Comparison of ENCODE assay signal across 8 cellular contexts in the genomic region with DNA sequence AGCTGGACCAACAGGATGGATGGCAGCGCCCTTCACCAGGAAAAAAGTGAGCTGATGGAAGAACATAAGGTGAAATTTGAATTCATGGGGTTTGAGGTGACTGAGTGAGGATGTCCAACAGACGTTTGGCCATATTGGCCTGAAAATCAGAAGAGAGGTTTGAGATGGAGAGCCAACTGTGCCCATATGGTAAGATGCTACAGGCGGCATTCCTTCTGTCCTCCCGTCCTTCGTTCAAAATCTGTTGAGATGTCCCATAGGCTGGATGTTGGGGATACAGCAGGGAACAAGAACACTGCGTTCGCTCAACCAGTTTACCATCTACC. TPM values are rescaled to one million over a fixed set of nuclear protein-coding genes. Genes with fewer than 3 reads are reported as not detected.
DNase-seq lines count a peak whose midpoint lies in the region; ATAC-seq and TF ChIP-seq lines count a peak whose summit lies in the region.

No MANE protein-coding gene starts in this region.

- H3K36me3 Mint-ChIP-seq in natural killer cell = peaks cover 2% of the 10 kb centered on the region

- peak overlapping the region; percentile 96 for H3K4me3 ChIP-seq in Karpas-422 (ENCODE audit: low read length)
- peak overlapping the region; percentile 90 for H3K4me3 ChIP-seq in duodenal mucosa (ENCODE audit: low read depth in 1 of 2, low read length in 2 of 2)

- peaks cover 21% of the 10 kb centered on the region for H3K4me1 ChIP-seq in Karpas-422 (ENCODE audit: low read length)
- peaks cover 14 to 18% of the 10 kb centered on the region in 2 donors for H3K4me1 ChIP-seq in duodenal mucosa (ENCODE audit: control insufficient read depth in 1 of 2, insufficient read depth in 2 of 2, low read length in 2 of 2)

- peak overlapping the region; percentile 89 for H3K4me2 ChIP-seq in Karpas-422 (ENCODE audit: low read depth, low read length, poor library complexity, severe bottlenecking)

- peak overlapping the region; percentile 98 for H2AFZ ChIP-seq in Karpas-422 (ENCODE audit: low read length)

- DNase-seq in Karpas-422 = no peak
- no peak for DNase-seq in natural killer cell
- no peak for DNase-seq in NCI-H146 treated with DMSO at 0.1 percent for 48 hours (lab: John Stamatoyannopoulos, UW; ENCODE audit: unreplicated experiment)
- DNase-seq in occipital lobe (lab: John Stamatoyannopoulos, UW) = no peak
- no peak for DNase-seq in NCI-H1436 treated with DMSO at 0.1 percent for 48 hours (lab: John Stamatoyannopoulos, UW)

- no peaks in the 10 kb centered on the region for H3K9me3 Mint-ChIP-seq in natural killer cell

- H3K36me3 ChIP-seq in Karpas-422 (ENCODE audit: insufficient read depth, low read length) (no peaks in the 10 kb centered on the region; the same call in 1 of the 2 replicates), duodenal mucosa (ENCODE audit: control insufficient read depth in 1 of 2, insufficient read depth in 2 of 2, low read length in 2 of 2) (peaks cover 13 to 17% of the 10 kb centered on the region in 2 donors)

- H3K9me3 ChIP-seq in Karpas-422 (ENCODE audit: low read length) (no peaks in the 10 kb centered on the region), duodenal mucosa (ENCODE audit: control insufficient read depth in 1 of 2, low read length in 2 of 2) (no peaks in the 10 kb centered on the region)

- H3K9ac ChIP-seq in Karpas-422 (ENCODE audit: low read length) (peak overlapping the region; percentile 97), duodenal mucosa (ENCODE audit: low read depth in 1 of 2, low read length in 2 of 2) (peak overlapping the region; percentile 86 to 91)

- H3K27me3 Mint-ChIP-seq in natural killer cell (ENCODE audit: low read depth in 2 of 2) = peaks cover 11 to 18% of the 10 kb centered on the region in 2 donors

- no peaks in the 10 kb centered on the region for H3K9me2 ChIP-seq in Karpas-422 (replicated peaks; ENCODE audit: insufficient read depth, low read length)

- H3K27ac Mint-ChIP-seq in natural killer cell = peak overlapping the region; percentile 80 to 85

- peaks cover 37% of the 10 kb centered on the region for H3K79me2 ChIP-seq in Karpas-422 (ENCODE audit: low read length)

- H3K27me3 ChIP-seq in Karpas-422 (ENCODE audit: low read length) (no peaks in the 10 kb centered on the region), duodenal mucosa (ENCODE audit: control insufficient read depth in 1 of 2, insufficient read depth in 2 of 2, low read length in 2 of 2) (no peaks in the 10 kb centered on the region)

- ATAC-seq in GM18909 (IDR thresholded peaks at IDR 0.05; ENCODE audit: poor library complexity, unreplicated experiment) (peak; percentile 17), natural killer cell (no peak), HG03097 (IDR thresholded peaks at IDR 0.05; ENCODE audit: low FRiP score, unreplicated experiment) (no peak)

- no peak for TF ChIP-seq CTCF in natural killer cell (IDR thresholded peaks at IDR 0.05)

- H3K4me1 Mint-ChIP-seq in natural killer cell = peaks cover 26 to 37% of the 10 kb centered on the region in 2 donors

- intact Hi-C loops in natural killer cell (cut with micrococcal nuclease) = loop anchor here (2.0 to 5.0 kb wide), 3 partner anchors 52 to 85 kb away; no protein-coding TSS in a partner anchor

- no peaks in the 10 kb centered on the region; the same call in 1 of the 2 replicates for H4K20me1 ChIP-seq in Karpas-422 (ENCODE audit: insufficient read depth, low read depth, low read length)

- H3K27ac ChIP-seq in Karpas-422 (ENCODE audit: low read length) = peak overlapping the region; percentile 49; the same call in 1 of the 2 replicates
- peak overlapping the region; percentile 74 for H3K27ac ChIP-seq in duodenal mucosa (ENCODE audit: low read depth, low read length)

- peak overlapping the region; percentile 76 for H3K4me3 Mint-ChIP-seq in natural killer cell

RNA-seq across cellular contexts. Expression of a gene that starts 0.5 kb away (rescaled TPM):
- total RNA-seq in Karpas-422 (2014; rRNA removed; shearing (Covaris generic); ENCODE audit: low replicate concordance) = 28.7 and 40.0 TPM in 2 replicates
- total RNA-seq in natural killer cell (100 to 1,000 TPM in 1 of 3 donors, 10 to 100 TPM in 2; 85.0 to 111 (median 94.7) TPM), occipital lobe (27.8 TPM)
